In the genomic region with DNA sequence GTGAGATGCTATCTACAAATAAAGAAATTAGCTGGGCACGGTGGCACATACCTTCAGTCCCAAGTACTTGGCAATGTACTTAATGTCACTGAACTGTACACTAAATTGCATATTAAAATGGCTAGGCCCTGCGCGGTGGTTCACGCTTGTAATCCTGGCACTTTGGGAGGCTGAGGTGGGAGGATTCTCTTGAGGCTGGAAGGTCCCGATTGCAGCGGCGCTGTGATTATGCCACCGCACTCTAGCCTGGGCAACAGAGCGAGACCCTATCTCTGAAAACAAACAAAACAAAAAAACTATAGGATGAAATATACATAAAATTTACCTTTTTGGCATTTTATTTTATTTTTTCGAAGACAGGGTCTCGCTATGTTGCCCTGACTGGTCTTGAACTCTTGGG, we compare ENCODE assay signal across 9 cellular contexts. TPM values are rescaled to one million over a fixed set of nuclear protein-coding genes. Genes with fewer than 3 reads are reported as not detected.
A peak's percentile ranks its signal among the peaks of the same experiment; 100 is the strongest.
DNase-seq lines count a peak whose midpoint lies in the region; ATAC-seq, FAIRE-seq and TF ChIP-seq lines count a peak whose summit lies in the region.
"Had no signal": no experiment of that assay in that cellular context is flagged by ENCODE, and none has a peak within 500 bp of the region (broad histone marks: within the 10 kb centered on the region; RNA-seq: fewer than 3 reads in every experiment).

No MANE protein-coding gene starts in this region.

- H3K36me3 ChIP-seq in DND-41 (ENCODE audit: insufficient read depth, low read length) = peaks cover 30% of the 10 kb centered on the region
- H3K36me3 ChIP-seq in OCI-LY7 (ENCODE audit: insufficient read depth, low read length) = peaks cover 23% of the 10 kb centered on the region
- peaks cover 0 to 3% of the 10 kb centered on the region in 2 experiments for H3K36me3 ChIP-seq in endothelial cell of umbilical vein (ENCODE audit: control insufficient read depth in 2 of 2, extremely low read depth in 1 of 2, insufficient read depth in 2 of 2, low read length in 2 of 2)

- peaks cover 32% of the 10 kb centered on the region for H4K20me1 ChIP-seq in DND-41 (ENCODE audit: insufficient read depth, low read length)
- H4K20me1 ChIP-seq in OCI-LY7 (ENCODE audit: insufficient read depth, low read length) = peaks cover 22% of the 10 kb centered on the region
- no peaks in the 10 kb centered on the region for H4K20me1 ChIP-seq in endothelial cell of umbilical vein (replicated peaks; ENCODE audit: control insufficient read depth, extremely low read depth, insufficient read depth, low read length)

- in situ Hi-C loops in ACHN (cut with HindIII; ENCODE audit: low pct_ligation_motif_present, low pct_unique_long_range_greater_than_20kb, low sequenced_read_pairs) = no loop called here

- H3K4me3 ChIP-seq in DND-41 (ENCODE audit: low read depth in 1 of 2, low read length in 2 of 2) (peak overlapping the region; percentile 40 to 93; a peak in 3 of 4 replicates), OCI-LY7 (ENCODE audit: low read depth, low read length, poor library complexity, severe bottlenecking) (peak overlapping the region; percentile 91), endothelial cell of umbilical vein (replicated peaks in 1 of 3; ENCODE audit: insufficient read depth in 1 of 3, low read depth in 1 of 3, low read length in 3 of 3) (peak overlapping the region in 2 of 3 experiments; percentile 79 to 86)

- no peak for ATAC-seq in DND-41 (ENCODE audit: insufficient read depth, low read depth)

- CTCF ChIA-PET in OCI-LY7 (lab: Charles Lee; ENCODE audit: unreplicated experiment) (interaction anchor here (0.7 kb wide), 1 partner anchor 116 kb away, joined by 3 read pairs; no protein-coding TSS in a partner anchor), endothelial cell of umbilical vein (lab: Charles Lee) (no interaction called here)

- no peaks in the 10 kb centered on the region for H3K9me3 Mint-ChIP-seq in osteocyte (ENCODE audit: unreplicated experiment)

- H3K4me2 ChIP-seq in DND-41 (ENCODE audit: insufficient read depth, low read length) (peak overlapping the region; percentile 81), OCI-LY7 (ENCODE audit: low read length) (peak overlapping the region; percentile 73), endothelial cell of umbilical vein (ENCODE audit: insufficient read depth, low read length) (peak overlapping the region; percentile 83)

- intact Hi-C loops in OCI-LY7 (cut with micrococcal nuclease; ENCODE audit: unreplicated experiment) = loop anchor here (10.0 kb wide), 1 partner anchor 778 kb away; a partner anchor contains a TSS
- intact Hi-C loops in endothelial cell of umbilical vein (cut with micrococcal nuclease) = loop anchor here (5.0 kb wide), 1 partner anchor 241 kb away; no protein-coding TSS in a partner anchor

- H3K27me3 Mint-ChIP-seq in osteocyte (ENCODE audit: unreplicated experiment) = no peaks in the 10 kb centered on the region

- H3K79me2 ChIP-seq in DND-41 (ENCODE audit: insufficient read depth, low read length) (peaks cover 50% of the 10 kb centered on the region), OCI-LY7 (ENCODE audit: insufficient read depth, low read depth, low read length) (peaks cover 51% of the 10 kb centered on the region), endothelial cell of umbilical vein (ENCODE audit: control insufficient read depth, insufficient read depth, low read length) (peaks cover 34% of the 10 kb centered on the region)

- H3K9me3 ChIP-seq in DND-41 (ENCODE audit: insufficient read depth, low read length, severe bottlenecking) (no peaks in the 10 kb centered on the region), OCI-LY7 (ENCODE audit: low read length) (no peaks in the 10 kb centered on the region), endothelial cell of umbilical vein (replicated peaks; ENCODE audit: control insufficient read depth, insufficient read depth, low read length) (no peaks in the 10 kb centered on the region)

- no peaks in the 10 kb centered on the region for H3K9me2 ChIP-seq in OCI-LY7 (ENCODE audit: insufficient read depth, low read length)

- POLR2A ChIA-PET in OCI-LY7 (lab: Charles Lee) (interaction anchor here (0.7 to 1.2 kb wide), 4 partner anchors 16 to 187 kb away, joined by 3 to 5 read pairs (median 3); no protein-coding TSS in a partner anchor), endothelial cell of umbilical vein (lab: Charles Lee) (no interaction called here)

- peaks cover 30% of the 10 kb centered on the region for H3K4me1 Mint-ChIP-seq in osteocyte (ENCODE audit: unreplicated experiment)

- BruUV-seq in OCI-LY7 (replicated peaks; lab: Mats Ljungman, UMichigan) = no TSS peak
- BruUV-seq in endothelial cell of umbilical vein (replicated peaks; lab: Mats Ljungman, UMichigan) = no TSS peak

- DNase-seq in DND-41 (no peak), OCI-LY7 (ENCODE audit: low spot score) (no peak), endothelial cell of umbilical vein (ENCODE audit: low read depth, low spot score) (no peak), osteocyte (ENCODE audit: extremely low spot score, unreplicated experiment) (no peak), kidney tubule cell (ENCODE audit: low spot score) (no peak), ACHN (no peak), EL (no peak)
- DNase-seq in stimulated activated CD4-positive, alpha-beta T cell treated with anti-CD3 and anti-CD28 coated beads, Interleukin-4, amount 100 ng/mL, for 24 hours = no peak

- no peak for TF ChIP-seq CTCF in DND-41 (IDR thresholded peaks at IDR 0.05; ENCODE audit: borderline replicate concordance, extremely low read depth, low read length, poor library complexity, severe bottlenecking)
- no peak for TF ChIP-seq CTCF in OCI-LY7 (conservative IDR thresholded peaks at IDR 0.05; ENCODE audit: low read length)
- no peak for TF ChIP-seq CTCF in endothelial cell of umbilical vein (IDR thresholded peaks at IDR 0.05; ENCODE audit: extremely low read depth in 1 of 2, insufficient read depth in 1 of 2, low read depth in 1 of 2, low read length in 2 of 2)
- no peak for TF ChIP-seq CTCF in osteocyte (IDR thresholded peaks at IDR 0.05)

- TF ChIP-seq POLR2A in endothelial cell of umbilical vein (IDR thresholded peaks at IDR 0.05; ENCODE audit: low read depth, low read length) = no peak

- H3K4me1 ChIP-seq in DND-41 (ENCODE audit: insufficient read depth, low read length) (peaks cover 38% of the 10 kb centered on the region), OCI-LY7 (ENCODE audit: insufficient read depth, low read length, poor library complexity, severe bottlenecking) (peaks cover 20% of the 10 kb centered on the region), endothelial cell of umbilical vein (ENCODE audit: control insufficient read depth, extremely low read depth, insufficient read depth, low read length) (peaks cover 13% of the 10 kb centered on the region)

- H2AFZ ChIP-seq in DND-41 (ENCODE audit: low read depth, low read length) (peak overlapping the region; percentile 93), OCI-LY7 (ENCODE audit: low read length) (no peak overlapping the region; the same call in 1 of the 2 replicates), endothelial cell of umbilical vein (ENCODE audit: low read depth, low read length) (peak overlapping the region; percentile 92)

- dilution Hi-C loops in endothelial cell of umbilical vein (cut with MboI; ENCODE audit: extremely low pct_ligation_motif_present, low sequenced_read_pairs) = no loop called here

- H3K4me3 Mint-ChIP-seq in osteocyte (ENCODE audit: unreplicated experiment) = peak overlapping the region; percentile 90

- no peaks in the 10 kb centered on the region for H3K27me3 ChIP-seq in DND-41 (ENCODE audit: insufficient read depth, low read length, poor library complexity)
- H3K27me3 ChIP-seq in endothelial cell of umbilical vein (ENCODE audit: control insufficient read depth in 2 of 2, insufficient read depth in 2 of 2, low read length in 2 of 2) = no peaks in the 10 kb centered on the region

- H3K27ac Mint-ChIP-seq in osteocyte (ENCODE audit: unreplicated experiment) = peak overlapping the region; percentile 100

- no peaks in the 10 kb centered on the region for H3K9me1 ChIP-seq in endothelial cell of umbilical vein (replicated peaks; ENCODE audit: control insufficient read depth, extremely low read depth, insufficient read depth, low read length)

- H3K9ac ChIP-seq in DND-41 (ENCODE audit: low read depth, low read length) (peak overlapping the region; percentile 77), endothelial cell of umbilical vein (replicated peaks; ENCODE audit: extremely low read depth, insufficient read depth, low read length) (no peak overlapping the region)

- no peak for FAIRE-seq in endothelial cell of umbilical vein (lab: Jason Lieb, UNC)
- FAIRE-seq: TTC549 had no signal

- peaks cover 4% of the 10 kb centered on the region for H3K36me3 Mint-ChIP-seq in osteocyte (ENCODE audit: unreplicated experiment)

- H3K27ac ChIP-seq in DND-41 (ENCODE audit: low read length) = peak overlapping the region; percentile 97
- H3K27ac ChIP-seq in OCI-LY7 (ENCODE audit: low read depth, low read length, poor library complexity, severe bottlenecking) = peak overlapping the region; percentile 79
- H3K27ac ChIP-seq in endothelial cell of umbilical vein (ENCODE audit: insufficient read depth, low read depth, low read length) = no peak overlapping the region

RNA-seq across cellular contexts. Expression of a gene that starts 1.5 kb away (rescaled TPM):
- total RNA-seq in OCI-LY7 (2014; rRNA removed; shearing (Covaris generic)) = 181 and 241 TPM in 2 replicates
- total RNA-seq in OCI-LY7 (2022) (201 and 225 TPM in 2 replicates), endothelial cell of umbilical vein (198 and 207 TPM in 2 replicates), osteocyte (132 and 133 TPM in 2 replicates)
- polyA plus RNA-seq in endothelial cell of umbilical vein = 104 and 107 TPM in 2 replicates
- polyA plus RNA-seq in endothelial cell of umbilical vein (2011; cell fraction: cytosol; rRNA removed) = 93.2 and 103 TPM in 2 replicates
- polyA plus RNA-seq in endothelial cell of umbilical vein (2011; cell fraction: nucleus; rRNA removed) = 273 and 313 TPM in 2 replicates
- 163 and 181 TPM in 2 replicates for polyA plus RNA-seq in endothelial cell of umbilical vein (2012)
- polyA minus RNA-seq in endothelial cell of umbilical vein = 113 and 145 TPM in 2 replicates
- 136 TPM for polyA minus RNA-seq in endothelial cell of umbilical vein (2011; cell fraction: cytosol; rRNA and poly(A)+ RNA removed)
- 83.3 and 97.0 TPM in 2 replicates for polyA minus RNA-seq in endothelial cell of umbilical vein (2011; cell fraction: nucleus; rRNA and poly(A)+ RNA removed)

RNA-seq across cellular contexts. Expression of a gene that starts 38.9 kb away (rescaled TPM):
- 4.3 and 12.1 TPM in 2 replicates for total RNA-seq in OCI-LY7 (2014; rRNA removed; shearing (Covaris generic))
- total RNA-seq in OCI-LY7 (2022) (42.0 and 50.2 TPM in 2 replicates), endothelial cell of umbilical vein (41.4 and 50.3 TPM in 2 replicates), osteocyte (41.5 and 51.2 TPM in 2 replicates)
- 24.5 and 49.1 TPM in 2 replicates for polyA plus RNA-seq in endothelial cell of umbilical vein
- 30.5 and 36.6 TPM in 2 replicates for polyA plus RNA-seq in endothelial cell of umbilical vein (2011; cell fraction: cytosol; rRNA removed)
- 26.5 and 43.8 TPM in 2 replicates for polyA plus RNA-seq in endothelial cell of umbilical vein (2011; cell fraction: nucleus; rRNA removed)
- 38.1 and 40.2 TPM in 2 replicates for polyA plus RNA-seq in endothelial cell of umbilical vein (2012)
- polyA minus RNA-seq in endothelial cell of umbilical vein = 47.8 and 61.4 TPM in 2 replicates
- 24.5 TPM for polyA minus RNA-seq in endothelial cell of umbilical vein (2011; cell fraction: cytosol; rRNA and poly(A)+ RNA removed)
- polyA minus RNA-seq in endothelial cell of umbilical vein (2011; cell fraction: nucleus; rRNA and poly(A)+ RNA removed) = 19.8 and 21.1 TPM in 2 replicates

RNA-seq across cellular contexts. Expression of a gene that starts 50.3 kb away (rescaled TPM):
- 3.1 and 3.9 TPM in 2 replicates for total RNA-seq in OCI-LY7 (2014; rRNA removed; shearing (Covaris generic))
- 41.2 and 43.4 TPM in 2 replicates for total RNA-seq in OCI-LY7 (2022)
- total RNA-seq in endothelial cell of umbilical vein = 28.8 and 30.2 TPM in 2 replicates
- polyA plus RNA-seq in endothelial cell of umbilical vein = 52.6 and 77.7 TPM in 2 replicates
- polyA plus RNA-seq in endothelial cell of umbilical vein (2011; cell fraction: cytosol; rRNA removed) = 22.0 and 28.8 TPM in 2 replicates
- polyA plus RNA-seq in endothelial cell of umbilical vein (2011; cell fraction: nucleus; rRNA removed) = 10.4 and 11.5 TPM in 2 replicates
- 13.7 and 17.7 TPM in 2 replicates for polyA plus RNA-seq in endothelial cell of umbilical vein (2012)
- polyA minus RNA-seq in endothelial cell of umbilical vein = 18.9 and 19.3 TPM in 2 replicates
- polyA minus RNA-seq in endothelial cell of umbilical vein (2011; cell fraction: cytosol; rRNA and poly(A)+ RNA removed) = 10.0 TPM
- polyA minus RNA-seq in endothelial cell of umbilical vein (2011; cell fraction: nucleus; rRNA and poly(A)+ RNA removed) = 6.1 and 9.6 TPM in 2 replicates
- total RNA-seq in osteocyte = 28.0 and 30.2 TPM in 2 replicates
